8 cellular contexts compared by ENCODE assay signal in genomic region chr18:8177330-8178016, GRCh38.
DNase-seq lines count a peak whose midpoint lies in the region; ATAC-seq, FAIRE-seq and TF ChIP-seq lines count a peak whose summit lies in the region.

No MANE protein-coding gene starts in this region.

- no peak overlapping the region for H3K4me3 Mint-ChIP-seq in activated T-helper 17 cell treated with anti-CD3 and anti-CD28 coated beads, Interleukin-2, amount 50 U/mL, for 72 hours
- no peak overlapping the region for H3K4me3 Mint-ChIP-seq in CD4-positive, alpha-beta T cell
- no peak overlapping the region for H3K4me3 Mint-ChIP-seq in type B pancreatic cell

- ATAC-seq in pancreas: peak; percentile 86 to 93 (median 92)
- ATAC-seq in activated T-helper 17 cell treated with anti-CD3 and anti-CD28 coated beads, Interleukin-2, amount 50 U/mL, for 72 hours (replicated peaks): no peak
- no peak for ATAC-seq in CD4-positive, alpha-beta T cell (ENCODE audit: poor library complexity)

- no peaks in the 10 kb centered on the region for H3K36me3 Mint-ChIP-seq in activated T-helper 17 cell treated with anti-CD3 and anti-CD28 coated beads, Interleukin-2, amount 50 U/mL, for 72 hours (ENCODE audit: low read depth)
- H3K36me3 Mint-ChIP-seq in CD4-positive, alpha-beta T cell (ENCODE audit: low read depth): no peaks in the 10 kb centered on the region
- peaks cover 4% of the 10 kb centered on the region for H3K36me3 Mint-ChIP-seq in type B pancreatic cell

- DNase-seq in RPMI7951 (ENCODE audit: low read depth): peak; percentile 26
- peak; percentile 78 for DNase-seq in foreskin melanocyte
- peak in 3 of 6 donors; percentile 27 to 44 (median 42) for DNase-seq in pancreas
- DNase-seq in CD4-positive, alpha-beta T cell: no peak
- DNase-seq in type B pancreatic cell (ENCODE audit: extremely low spot score, unreplicated experiment): no peak
- DNase-seq in activated gamma-delta T cell (lab: John Stamatoyannopoulos, UW): no peak

- H3K27ac ChIP-seq in HEK293 (ENCODE audit: extremely low read depth, low read depth, low read length) (peak overlapping the region; percentile 58), pancreas (no peak overlapping the region)
- H3K27ac ChIP-seq in CD4-positive, alpha-beta T cell (ENCODE audit: low read depth, low read length): no peak overlapping the region

- no peaks in the 10 kb centered on the region for H3K9me3 ChIP-seq in HEK293 (ENCODE audit: control insufficient read depth, insufficient read depth, low read depth, low read length)
- no peaks in the 10 kb centered on the region for H3K9me3 ChIP-seq in pancreas
- no peaks in the 10 kb centered on the region for H3K9me3 ChIP-seq in CD4-positive, alpha-beta T cell (ENCODE audit: control insufficient read depth, low read length)

- H3K4me1 Mint-ChIP-seq in activated T-helper 17 cell treated with anti-CD3 and anti-CD28 coated beads, Interleukin-2, amount 50 U/mL, for 72 hours: no peaks in the 10 kb centered on the region
- H3K4me1 Mint-ChIP-seq in CD4-positive, alpha-beta T cell (ENCODE audit: low read depth): no peaks in the 10 kb centered on the region
- peaks cover 29% of the 10 kb centered on the region for H3K4me1 Mint-ChIP-seq in type B pancreatic cell (ENCODE audit: unreplicated experiment)

- CTCF ChIA-PET in HEK293 (lab: Yijun Ruan, JAX): no interaction called here
- CTCF ChIA-PET in CD4-positive, alpha-beta T cell (lab: Charles Lee): no interaction called here

- H3K27ac Mint-ChIP-seq in activated T-helper 17 cell treated with anti-CD3 and anti-CD28 coated beads, Interleukin-2, amount 50 U/mL, for 72 hours: no peak overlapping the region
- no peak overlapping the region for H3K27ac Mint-ChIP-seq in CD4-positive, alpha-beta T cell
- no peak overlapping the region for H3K27ac Mint-ChIP-seq in type B pancreatic cell

- no peak for FAIRE-seq in pancreas (lab: Jason Lieb, UNC)

- no peaks in the 10 kb centered on the region for H3K36me3 ChIP-seq in HEK293 (ENCODE audit: control insufficient read depth in 2 of 2, insufficient read depth in 1 of 2, low read length in 2 of 2)
- no peaks in the 10 kb centered on the region for H3K36me3 ChIP-seq in pancreas

- no peaks in the 10 kb centered on the region for H3K27me3 ChIP-seq in pancreas
- no peaks in the 10 kb centered on the region for H3K27me3 ChIP-seq in CD4-positive, alpha-beta T cell (ENCODE audit: control insufficient read depth, insufficient read depth, low read length)

- peaks cover 20% of the 10 kb centered on the region for H3K4me1 ChIP-seq in HEK293 (ENCODE audit: control insufficient read depth, insufficient read depth, low read length)
- H3K4me1 ChIP-seq in pancreas: peaks cover 15 to 23% (median 21%) of the 10 kb centered on the region in 3 donors

- no peaks in the 10 kb centered on the region for H3K9me3 Mint-ChIP-seq in activated T-helper 17 cell treated with anti-CD3 and anti-CD28 coated beads, Interleukin-2, amount 50 U/mL, for 72 hours
- no peaks in the 10 kb centered on the region for H3K9me3 Mint-ChIP-seq in CD4-positive, alpha-beta T cell
- H3K9me3 Mint-ChIP-seq in type B pancreatic cell: peaks cover 5% of the 10 kb centered on the region

- TF ChIP-seq CTCF in HEK293 (tag by site-specific recombination; IDR thresholded peaks at IDR 0.05) (no peak), pancreas (IDR thresholded peaks at IDR 0.05) (no peak), type B pancreatic cell (conservative IDR thresholded peaks at IDR 0.05) (no peak)
- no peak for TF ChIP-seq CTCF in CD4-positive, alpha-beta T cell (IDR thresholded peaks at IDR 0.05)

- no peak overlapping the region for H3K4me3 ChIP-seq in HEK293 (ENCODE audit: low read depth, low read length)
- no peak overlapping the region for H3K4me3 ChIP-seq in pancreas

- intact Hi-C loops in pancreas (cut with DNase I): no loop called here
- intact Hi-C loops in CD4-positive, alpha-beta T cell (cut with DNase I, micrococcal nuclease): no loop called here

- POLR2A ChIA-PET in HEK293 (lab: Yijun Ruan, JAX): no interaction called here
- POLR2A ChIA-PET in CD4-positive, alpha-beta T cell (lab: Charles Lee): no interaction called here

- H3K27me3 Mint-ChIP-seq in activated T-helper 17 cell treated with anti-CD3 and anti-CD28 coated beads, Interleukin-2, amount 50 U/mL, for 72 hours: no peaks in the 10 kb centered on the region
- no peaks in the 10 kb centered on the region for H3K27me3 Mint-ChIP-seq in CD4-positive, alpha-beta T cell
- no peaks in the 10 kb centered on the region for H3K27me3 Mint-ChIP-seq in type B pancreatic cell

- WGBS in pancreas, 2 donors: 23 to 29% methylated on average over 3 of the region's 3 CpGs

TF ChIP-seq in HEK293, 187 proteins besides CTCF, POLR2A, EP300 and RAD21 (continues in another document):
- 0 out of 2 replicates have a peak, but pooled peaks have one; percentile 15 for TF ChIP-seq ZNF404 (tag by site-specific recombination; IDR thresholded peaks at IDR 0.05)
- TF ChIP-seq ZBTB11 (tag by site-specific recombination; conservative IDR thresholded peaks at IDR 0.05; ENCODE audit: low read depth): no peak
- 0 out of 2 replicates have a peak, but pooled peaks have one; percentile 45 for TF ChIP-seq BCL6B (tag by site-specific recombination; IDR thresholded peaks at IDR 0.05)
- peak; percentile 34; the same call in 1 of the 2 replicates for TF ChIP-seq OSR2 (tag by site-specific recombination; IDR thresholded peaks at IDR 0.05)
- no peak for TF ChIP-seq ZNF341 (tag by site-specific recombination; IDR thresholded peaks at IDR 0.05; ENCODE audit: low read depth)
- no peak for TF ChIP-seq ZNF174 (tag by site-specific recombination; IDR thresholded peaks at IDR 0.05)
- TF ChIP-seq ZNF692 (tag by site-specific recombination; IDR thresholded peaks at IDR 0.05): 0 out of 2 replicates have a peak, but pooled peaks have one; percentile 15
- peak; percentile 58 for TF ChIP-seq IKZF3 (tag by site-specific recombination; IDR thresholded peaks at IDR 0.05)
- TF ChIP-seq GLIS1 (tag by site-specific recombination; IDR thresholded peaks at IDR 0.05): peak; percentile 25; the same call in 1 of the 2 replicates
- TF ChIP-seq FEZF1 (tag by site-specific recombination; IDR thresholded peaks at IDR 0.05): peak; percentile 83
- TF ChIP-seq ZSCAN18 (tag by site-specific recombination; IDR thresholded peaks at IDR 0.05): no peak
- TF ChIP-seq WT1 (tag by site-specific recombination; IDR thresholded peaks at IDR 0.05): peak; percentile 75
- peak; percentile 91 for TF ChIP-seq ZNF350 (tag by site-specific recombination; IDR thresholded peaks at IDR 0.05)

Comparison
In these comparisons a context has a peak if more than half of its experiments do, and no peak if none do; other contexts are left out.
1. DNase-seq: peak in RPMI7951 (single experiment) and foreskin melanocyte (single experiment); none in CD4-positive, alpha-beta T cell (0 of 10), type B pancreatic cell (single experiment) and activated gamma-delta T cell (single experiment).
2. ATAC-seq: peak in pancreas (4 of 4); none in activated T-helper 17 cell treated with anti-CD3 and anti-CD28 coated beads, Interleukin-2, amount 50 U/mL, for 72 hours (single experiment) and CD4-positive, alpha-beta T cell (single experiment).